Comparison of ENCODE assay signal across 23 cellular contexts in genomic region chr2:175684466-175684865, GRCh38.
A peak's percentile ranks its signal among the peaks of the same experiment; 100 is the strongest.
DNase-seq lines count a peak whose midpoint lies in the region; ATAC-seq, FAIRE-seq and TF ChIP-seq lines count a peak whose summit lies in the region.
"Had no signal": no experiment of that assay in that cellular context is flagged by ENCODE, and none has a peak within 500 bp of the region (broad histone marks: within the 10 kb centered on the region; RNA-seq: fewer than 3 reads in every experiment).

No MANE protein-coding gene starts in this region.

- no peaks in the 10 kb centered on the region for H3K9me2 ChIP-seq in HCT116 (ENCODE audit: insufficient read depth)

- no peaks in the 10 kb centered on the region for H3K27me3 ChIP-seq in HCT116 (ENCODE audit: insufficient read depth, low read length)
- no peaks in the 10 kb centered on the region for H3K27me3 ChIP-seq in bronchial epithelial cell (ENCODE audit: control insufficient read depth, insufficient read depth, low read length)

- TF ChIP-seq RAD21 in HCT116 (IDR thresholded peaks at IDR 0.05; ENCODE audit: low read depth): 0 out of 2 replicates have a peak, but pooled peaks have one; percentile 6

- CTCF ChIA-PET in HCT116 (lab: Charles Lee): interaction anchor here (1.0 kb wide), 1 partner anchor 404 kb away, joined by 3 read pairs; no protein-coding TSS in a partner anchor

- POLR2A ChIA-PET in HCT116 (lab: Charles Lee): no interaction called here

- no peaks in the 10 kb centered on the region for H3K4me1 ChIP-seq in HCT116 (ENCODE audit: control insufficient read depth in 1 of 2, insufficient read depth in 2 of 2, low read length in 2 of 2)

- peak; percentile 32 for FAIRE-seq in bronchial epithelial cell (lab: Jason Lieb, UNC)
- FAIRE-seq: D721Med, GM12891, GM18507 had no signal

- H4K20me1 ChIP-seq in HCT116 (ENCODE audit: insufficient read depth): no peaks in the 10 kb centered on the region

- H3K27ac ChIP-seq in HCT116 (ENCODE audit: low read depth, low read length): no peak overlapping the region

- H3K36me3 ChIP-seq in HCT116 (ENCODE audit: control insufficient read depth in 1 of 2, insufficient read depth in 2 of 2, low read length in 2 of 2) (no peaks in the 10 kb centered on the region), bronchial epithelial cell (ENCODE audit: control insufficient read depth, insufficient read depth, low read length) (no peaks in the 10 kb centered on the region)

- no peaks in the 10 kb centered on the region for H3K79me2 ChIP-seq in HCT116 (ENCODE audit: insufficient read depth, low read length)

- no peak overlapping the region for H2AFZ ChIP-seq in HCT116 (ENCODE audit: low read depth, low read length, poor library complexity, severe bottlenecking)

- no peak for TF ChIP-seq POLR2A in HCT116 (IDR thresholded peaks at IDR 0.05; ENCODE audit: borderline replicate concordance, extremely low read depth, insufficient read depth, insufficient read length)

- BruUV-seq in HCT116 (replicated peaks; lab: Mats Ljungman, UMichigan): no TSS peak

- intact Hi-C loops in HCT116 (cut with micrococcal nuclease): no loop called here

- H3K4me3 ChIP-seq in HCT116 (replicated peaks in 1 of 2; ENCODE audit: low read depth in 1 of 2, low read length in 2 of 2): no peak overlapping the region
- no peak overlapping the region for H3K4me3 ChIP-seq in bronchial epithelial cell (ENCODE audit: low read depth, low read length)

- DNase-seq in DMS53 treated with DMSO at 0.1 percent for 48 hours (lab: John Stamatoyannopoulos, UW; ENCODE audit: unreplicated experiment): peak; percentile 13
- no peak for DNase-seq in HCT116 (ENCODE audit: low read depth, low spot score)
- DNase-seq in bronchial epithelial cell (ENCODE audit: low read depth): peak; percentile 35
- DNase-seq in kidney tubule cell (ENCODE audit: low spot score): peak; percentile 24
- DNase-seq in COLO668 (lab: John Stamatoyannopoulos, UW; ENCODE audit: unreplicated experiment): no peak
- DNase-seq in stimulated activated naive CD4-positive, alpha-beta T cell (lab: John Stamatoyannopoulos, UW): no peak
- no peak for DNase-seq in LoVo (ENCODE audit: low spot score)
- DNase-seq: CD4-positive, alpha-beta memory T cell; DND-41; GDM1; Karpas-422; MM.1S; NCI-H1092 treated with DMSO at 0.1 percent for 48 hours; NCI-H187; NCI-H446 treated with DMSO at 0.1 percent for 48 hours; NCI-H748 treated with DMSO at 0.1 percent for 48 hours; SHP77; T-helper 1 cell had no signal

- no peaks in the 10 kb centered on the region for H3K9me3 ChIP-seq in HCT116 (ENCODE audit: control insufficient read depth in 1 of 2, insufficient read depth in 1 of 2, low read depth in 1 of 2, low read length in 2 of 2)

- no peak overlapping the region for H3K4me2 ChIP-seq in HCT116 (ENCODE audit: low read length)

- RAD21 ChIA-PET in HCT116 (lab: Charles Lee; ENCODE audit: low non-redundant PET in 1 of 2, low total read pairs in 2 of 2, uncharacterized antibody in 2 of 2, unreplicated experiment in 2 of 2): no interaction called here

- no peak for ATAC-seq in HCT116
- ATAC-seq: Panc1, SK-N-SH treated with all-trans-retinoic acid at 6 μM for 48 hours had no signal

- TF ChIP-seq CTCF in HCT116 (IDR thresholded peaks at IDR 0.05 in 2 of 3, conservative IDR thresholded peaks at IDR 0.05 in 1 of 3; ENCODE audit: borderline replicate concordance in 1 of 3, insufficient read depth in 1 of 3, low read depth in 2 of 3, low read length in 2 of 3) (no peak), bronchial epithelial cell (IDR thresholded peaks at IDR 0.05; ENCODE audit: insufficient read depth, low read length, severe bottlenecking) (no peak)

- H3K9ac ChIP-seq in HCT116 (ENCODE audit: low read length): no peak overlapping the region

TF ChIP-seq in HCT116, 20 proteins besides CTCF, POLR2A, EP300 and RAD21:
- TF ChIP-seq YY1 (IDR thresholded peaks at IDR 0.05; ENCODE audit: extremely low read depth, insufficient replicate concordance, low read depth, low read length): no peak
- TF ChIP-seq EZH2 (IDR thresholded peaks at IDR 0.05): no peak
- TF ChIP-seq REST (IDR thresholded peaks at IDR 0.05; ENCODE audit: low read depth): no peak

Comparison
In these comparisons a context has a peak if more than half of its experiments do, and no peak if none do; other contexts are left out.
1. DNase-seq: peak in DMS53 treated with DMSO at 0.1 percent for 48 hours (single experiment), bronchial epithelial cell (single experiment) and kidney tubule cell (single experiment); none in HCT116 (single experiment), COLO668 (single experiment), stimulated activated naive CD4-positive, alpha-beta T cell (0 of 6) and LoVo (single experiment).